8 cellular contexts compared by ENCODE assay signal in genomic region chr5:102755691-102756371, GRCh38. TPM values are rescaled to one million over a fixed set of nuclear protein-coding genes. Genes with fewer than 3 reads are reported as not detected.
DNase-seq lines count a peak whose midpoint lies in the region; ATAC-seq, FAIRE-seq and TF ChIP-seq lines count a peak whose summit lies in the region.

No MANE protein-coding gene starts in this region.

- H3K9ac ChIP-seq in GM12878 (ENCODE audit: control insufficient read depth, insufficient read depth, low read length): peak overlapping the region; percentile 87

- H3K27me3 Mint-ChIP-seq in T-helper 2 cell treated with Interferon-gamma antibody and Interleukin-4, amounts not matched to agents 5 μg/mL and 100 μg/mL, for 36 hours (ENCODE audit: low read depth): peaks cover 23% of the 10 kb centered on the region

- SMC1A ChIA-PET in GM12878 (lab: Charles Lee; ENCODE audit: uncharacterized antibody, unreplicated experiment): interaction anchor here (0.7 to 3.4 kb wide), 12 partner anchors 9 to 365 kb away, joined by 3 to 17 read pairs (median 4); partner anchors contain the start of genes GIN1 and PPIP5K2

- H3K27ac ChIP-seq in GM12878 (ENCODE audit: control insufficient read depth, insufficient read depth) (peak overlapping the region; percentile 81), small intestine (ENCODE audit: low read depth in 1 of 2, low read length in 1 of 2) (peak overlapping the region; percentile 27 to 88)

- under 1% methylated on average over 25 of the region's 29 CpGs for WGBS in GM12878 (ENCODE audit: insufficient coverage, insufficient replicate concordance, low lambda C conversion rate, missing lambda C conversion rate)
- WGBS in small intestine, 3 donors: 0 to 1% (median 0%) methylated on average over 29 of the region's 29 CpGs

- peak overlapping the region; percentile 96 for H3K4me2 ChIP-seq in GM12878 (ENCODE audit: control insufficient read depth, insufficient read depth)

- CTCF ChIA-PET in GM12878 (lab: Yijun Ruan, JAX): interaction anchor here (0.7 to 2.1 kb wide), 9 partner anchors 8 to 160 kb away, joined by 3 to 9 read pairs (median 4); no protein-coding TSS in a partner anchor

- no peak for TF ChIP-seq RAD21 in GM12878 (IDR thresholded peaks at IDR 0.05; ENCODE audit: insufficient read depth, low read depth, low read length)

- H3K36me3 Mint-ChIP-seq in T-helper 2 cell treated with Interferon-gamma antibody and Interleukin-4, amounts not matched to agents 5 μg/mL and 100 μg/mL, for 36 hours (ENCODE audit: low read depth): no peaks in the 10 kb centered on the region

- no peaks in the 10 kb centered on the region for H3K9me3 Mint-ChIP-seq in T-helper 2 cell treated with Interferon-gamma antibody and Interleukin-4, amounts not matched to agents 5 μg/mL and 100 μg/mL, for 36 hours

- H2AFZ ChIP-seq in GM12878 (ENCODE audit: control insufficient read depth, low read depth, low read length): peak overlapping the region; percentile 96

- intact Hi-C loops in GM12878 (cut with micrococcal nuclease; ENCODE audit: unreplicated experiment): loop anchor here (5.0 kb wide), 1 partner anchor 366 kb away; the partner anchor contains the start of genes GIN1 and PPIP5K2

- H3K4me3 Mint-ChIP-seq in T-helper 2 cell treated with Interferon-gamma antibody and Interleukin-4, amounts not matched to agents 5 μg/mL and 100 μg/mL, for 36 hours: peak overlapping the region; percentile 90

- no peaks in the 10 kb centered on the region for H4K20me1 ChIP-seq in GM12878 (ENCODE audit: control insufficient read depth, insufficient read depth)

- POLR2A ChIA-PET in GM12878 (lab: Charles Lee): interaction anchor here (1.2 to 2.8 kb wide), 6 partner anchors 8 to 504 kb away, joined by 3 to 11 read pairs (median 8); partner anchors contain the start of genes GIN1 and PPIP5K2

- in situ Hi-C loops in GM13976 (cut with MboI; ENCODE audit: low sequenced_read_pairs, unreplicated experiment): no loop called here
- in situ Hi-C loops in GM12878 (cut with MboI): loop anchor here (10.0 kb wide), 1 partner anchor 369 kb away; the partner anchor contains the start of genes GIN1 and PPIP5K2

- H3K4me1 ChIP-seq in GM12878 (ENCODE audit: control insufficient read depth, insufficient read depth, low read length) (peaks cover 11% of the 10 kb centered on the region), small intestine (ENCODE audit: control insufficient read depth in 2 of 2, insufficient read depth in 1 of 2, low read depth in 1 of 2, low read length in 1 of 2) (no peaks in the 10 kb centered on the region)

- H3K9me3 ChIP-seq in GM12878 (replicated peaks; ENCODE audit: control insufficient read depth, insufficient read depth, low read length) (no peaks in the 10 kb centered on the region; the same call in 2 of the 3 replicates), iPS-18c (ENCODE audit: control insufficient read depth, insufficient read depth, low read length) (no peaks in the 10 kb centered on the region), small intestine (ENCODE audit: control insufficient read depth, low read depth) (no peaks in the 10 kb centered on the region)

- no peak; the same call in 1 of the 2 replicates for TF ChIP-seq POLR2A in GM12878 (IDR thresholded peaks at IDR 0.05; ENCODE audit: low read depth, low read length)

- H3K27me3 ChIP-seq in GM12878 (replicated peaks in 1 of 2; ENCODE audit: control insufficient read depth in 2 of 2, insufficient read depth in 2 of 2, low read length in 1 of 2) (no peaks in the 10 kb centered on the region; a peak in 1 of 4 replicates), small intestine (ENCODE audit: control insufficient read depth in 2 of 2, insufficient read depth in 2 of 2, low read length in 2 of 2) (peaks cover 0 to 2% of the 10 kb centered on the region in 2 donors)

- no peak for TF ChIP-seq CTCF in GM13976 (IDR thresholded peaks at IDR 0.05; ENCODE audit: borderline replicate concordance, control extremely low read depth, extremely low read depth, insufficient read depth, missing control alignments)
- no peak for TF ChIP-seq CTCF in GM12878 (IDR thresholded peaks at IDR 0.05 in 2 of 3, conservative IDR thresholded peaks at IDR 0.05 in 1 of 3; ENCODE audit: control insufficient read depth in 2 of 3, extremely low read depth in 1 of 3, insufficient read depth in 1 of 3, low read depth in 3 of 3, low read length in 3 of 3)

- peak; percentile 70 for ATAC-seq in HG02642 (IDR thresholded peaks at IDR 0.05; ENCODE audit: poor library complexity, unreplicated experiment)
- ATAC-seq in GM12878: peak; percentile 77

- H3K36me3 ChIP-seq in GM12878 (ENCODE audit: control insufficient read depth in 2 of 2, insufficient read depth in 2 of 2, low read length in 1 of 2) (no peaks in the 10 kb centered on the region), small intestine (ENCODE audit: control insufficient read depth in 2 of 2, insufficient read depth in 2 of 2, low read length in 2 of 2) (no peaks in the 10 kb centered on the region)

- FAIRE-seq in GM12878 (lab: Jason Lieb, UNC) (peak; percentile 88), small intestine (lab: Jason Lieb, UNC) (no peak)

- H3K4me1 Mint-ChIP-seq in T-helper 2 cell treated with Interferon-gamma antibody and Interleukin-4, amounts not matched to agents 5 μg/mL and 100 μg/mL, for 36 hours (ENCODE audit: low read depth): peaks cover 28% of the 10 kb centered on the region

- H3K4me3 ChIP-seq in GM12878: peak overlapping the region; percentile 99
- H3K4me3 ChIP-seq in iPS-18c (ENCODE audit: insufficient read depth, low read depth, low read length): peak overlapping the region; percentile 81
- H3K4me3 ChIP-seq in small intestine (ENCODE audit: low read depth in 1 of 2, low read length in 2 of 2): peak overlapping the region; percentile 67 to 72

- RAD21 ChIA-PET in GM12878 (lab: Charles Lee; ENCODE audit: unreplicated experiment): interaction anchor here (0.8 to 2.5 kb wide), 7 partner anchors 8 to 383 kb away, joined by 3 to 9 read pairs (median 4); partner anchors contain the start of genes GIN1 and PPIP5K2

- no TSS peak for BruUV-seq in GM12878 (replicated peaks; lab: Mats Ljungman, UMichigan)

- TF ChIP-seq EP300 in GM12878 (IDR thresholded peaks at IDR 0.05; ENCODE audit: borderline replicate concordance in 1 of 2, control insufficient read depth in 1 of 2, low read depth in 2 of 2, low read length in 2 of 2): peak in 1 of 2 experiments; percentile 10; a peak in 1 of 4 replicates

- peaks cover 40% of the 10 kb centered on the region for H3K79me2 ChIP-seq in GM12878 (ENCODE audit: control insufficient read depth, insufficient read depth, low read length)

- H3K27ac Mint-ChIP-seq in T-helper 2 cell treated with Interferon-gamma antibody and Interleukin-4, amounts not matched to agents 5 μg/mL and 100 μg/mL, for 36 hours: peak overlapping the region; percentile 86

- DNase-seq in GM13976 (ENCODE audit: low spot score) (peak; percentile 73), NCI-H1436 (lab: John Stamatoyannopoulos, UW) (peak; percentile 90), GM12878 (ENCODE audit: low read depth, low spot score) (peak; percentile 57), small intestine (peak; percentile 81), NCI-H1930 (lab: John Stamatoyannopoulos, UW) (no peak)
- DNase-seq in T-helper 2 cell treated with Interferon-gamma antibody and Interleukin-4, amounts not matched to agents 5 μg/mL and 100 μg/mL, for 36 hours (ENCODE audit: low spot score): peak; percentile 74

TF ChIP-seq in GM12878, 131 proteins besides CTCF, POLR2A, EP300 and RAD21 (continues in another document):
- TF ChIP-seq BCL3 (IDR thresholded peaks at IDR 0.05; ENCODE audit: borderline replicate concordance, insufficient read depth, low read depth, low read length, poor library complexity, severe bottlenecking): no peak
- no peak for TF ChIP-seq IRF5 (IDR thresholded peaks at IDR 0.05; ENCODE audit: borderline replicate concordance)
- TF ChIP-seq MXI1 (IDR thresholded peaks at IDR 0.05; ENCODE audit: low read depth, low read length): no peak
- peak; percentile 64 for TF ChIP-seq EED (IDR thresholded peaks at IDR 0.05; ENCODE audit: low read depth)
- TF ChIP-seq HDAC2 (IDR thresholded peaks at IDR 0.05): no peak

RNA-seq across cellular contexts. Expression of gene PAM, which starts 0.7 kb away (rescaled TPM):
- total RNA-seq in GM12878 (2013; cell fraction: nucleolus; rRNA removed): 281 and 287 TPM in 2 replicates
- total RNA-seq in GM12878 (2014; rRNA removed) (15.0 and 15.5 TPM in 2 replicates), GM12878 (2014; rRNA removed; fragmentation: Illumina TruSeq; extraction: Trizol) (15.9 and 18.0 TPM in 2 replicates), GM12878 (2021) (21.3 and 23.0 TPM in 2 replicates)
- 24.4 TPM for polyA plus RNA-seq in GM12878 (2011; ENCODE audit: low read depth)
- polyA plus RNA-seq in GM12878 (2011; rRNA removed) (72.5 and 103 TPM in 2 replicates), GM12878 (2014; fragmentation: Illumina TruSeq; extraction: Trizol) (15.8 and 22.1 TPM in 2 replicates), GM12878 (2014; fragmentation: Nextera tagmentation; extraction: Ambion mirVana) (1 to 10 TPM; 5.5 to 7.4 TPM), GM12878 (2014; rRNA removed) (12.6 and 14.4 TPM in 2 replicates), GM12878 (2016; fragmentation: Nextera tagmentation; extraction: Ambion mirVana) (10 to 100 TPM; 13.2 to 16.1 TPM), small intestine (10 to 100 TPM; 40.3 to 62.6 (median 57.0) TPM)
- polyA plus RNA-seq in GM12878 (2011; cell fraction: cytosol; rRNA removed): 23.6 and 31.0 TPM in 2 replicates
- polyA plus RNA-seq in GM12878 (2011; cell fraction: nucleus; rRNA removed): 80.9 and 98.5 TPM in 2 replicates
- polyA plus RNA-seq in GM12878 (2012): 25.9 and 36.5 TPM in 2 replicates
- 83.0 and 86.2 TPM in 2 replicates for polyA minus RNA-seq in GM12878 (2011; rRNA and poly(A)+ RNA removed)
- 16.5 and 23.9 TPM in 2 replicates for polyA minus RNA-seq in GM12878 (2011; cell fraction: cytosol; rRNA and poly(A)+ RNA removed)
- polyA minus RNA-seq in GM12878 (2011; cell fraction: nucleus; rRNA and poly(A)+ RNA removed): 165 and 182 TPM in 2 replicates

Comparison
In these comparisons a context has a peak if more than half of its experiments do, and no peak if none do; other contexts are left out.
1. DNase-seq: peak in GM13976 (single experiment), NCI-H1436 (single experiment), T-helper 2 cell treated with Interferon-gamma antibody and Interleukin-4, amounts not matched to agents 5 μg/mL and 100 μg/mL, for 36 hours (single experiment), GM12878 (single experiment) and small intestine (single experiment); none in NCI-H1930 (0 of 2).
2. Peak in every context shown above with its lines, with median percentiles within 50 percentile points of each other: H3K4me3 ChIP-seq.